24 cellular contexts compared by ENCODE assay signal in the genomic region with DNA sequence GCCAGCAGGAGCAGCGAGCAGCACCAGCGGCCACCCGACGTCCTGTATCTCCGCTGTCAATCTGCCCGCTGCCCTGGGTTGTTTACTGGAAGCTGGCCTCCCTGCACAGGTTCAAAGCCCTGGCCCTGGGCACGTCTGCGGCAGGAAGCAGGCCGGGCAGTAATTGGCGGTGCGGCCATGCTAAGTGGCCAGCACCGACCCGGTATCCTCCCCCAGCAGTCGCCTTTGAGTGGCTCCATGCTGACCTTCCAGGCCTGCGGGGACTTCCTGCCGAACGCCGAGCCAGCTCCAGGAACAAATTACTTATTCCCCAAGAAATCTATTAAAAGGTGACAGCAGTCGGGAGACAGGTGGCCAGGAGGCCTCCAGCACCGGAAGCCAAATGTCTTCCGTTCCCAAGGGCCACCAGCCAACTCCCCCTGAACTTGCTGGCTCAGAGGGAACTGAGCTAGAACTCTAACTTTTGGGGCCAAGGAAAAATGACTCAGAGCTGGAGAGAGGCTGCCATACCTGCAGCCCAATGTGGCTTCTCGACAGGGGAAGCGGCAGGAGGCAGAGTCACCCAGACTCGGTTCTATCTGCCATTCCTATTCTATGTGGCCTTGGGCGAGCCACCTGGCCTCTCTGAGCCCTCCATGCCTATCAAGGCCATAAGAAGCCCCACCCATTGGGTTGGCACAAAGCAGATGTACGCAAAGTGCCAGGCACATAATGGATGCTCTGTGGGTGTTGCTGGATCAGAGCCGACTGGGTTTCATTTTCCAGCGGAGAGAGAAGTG. TPM values are rescaled to one million over a fixed set of nuclear protein-coding genes. Genes with fewer than 3 reads are reported as not detected.
A peak's percentile ranks its signal among the peaks of the same experiment; 100 is the strongest.
DNase-seq lines count a peak whose midpoint lies in the region; ATAC-seq and TF ChIP-seq lines count a peak whose summit lies in the region.
"Had no signal": no experiment of that assay in that cellular context is flagged by ENCODE, and none has a peak within 500 bp of the region (broad histone marks: within the 10 kb centered on the region; RNA-seq: fewer than 3 reads in every experiment).

No MANE protein-coding gene starts in this region.

- H3K23ac ChIP-seq in IMR-90 (ENCODE audit: low read depth, low read length): no peak overlapping the region

- no peak overlapping the region for H3K27ac ChIP-seq in IMR-90 (ENCODE audit: insufficient read depth, low read length)
- no peak overlapping the region for H3K27ac ChIP-seq in ovary
- H3K27ac ChIP-seq: Peyer's patch, SK-N-MC had no signal

- no peak overlapping the region for H2BK120ac ChIP-seq in IMR-90 (ENCODE audit: low read depth, low read length)

- H3K9ac ChIP-seq in IMR-90 (ENCODE audit: low read depth, low read length): no peak overlapping the region

- H3K9me1 ChIP-seq in IMR-90 (ENCODE audit: insufficient read depth, low read length): no peaks in the 10 kb centered on the region

- no peak overlapping the region for H3K18ac ChIP-seq in IMR-90 (ENCODE audit: low read depth, low read length)

- no peak overlapping the region for H4K91ac ChIP-seq in IMR-90 (ENCODE audit: insufficient read depth, low read depth, low read length)

- no peak overlapping the region for H2BK20ac ChIP-seq in IMR-90 (ENCODE audit: low read depth, low read length)

- H4K20me1 ChIP-seq in IMR-90 (ENCODE audit: insufficient read depth, low read length): no peaks in the 10 kb centered on the region

- no peak for TF ChIP-seq RAD21 in IMR-90 (IDR thresholded peaks at IDR 0.05; ENCODE audit: low read length)

- no peak overlapping the region for H3K14ac ChIP-seq in IMR-90 (replicated peaks; ENCODE audit: low read depth, low read length)

- H4K8ac ChIP-seq in IMR-90 (ENCODE audit: low read depth in 2 of 2, low read length in 2 of 2): no peak overlapping the region

- no peak for TF ChIP-seq POLR2A in IMR-90 (IDR thresholded peaks at IDR 0.05; ENCODE audit: low read depth, low read length)
- no peak for TF ChIP-seq POLR2A in ovary (IDR thresholded peaks at IDR 0.05)

- H3K4me2 ChIP-seq in IMR-90 (ENCODE audit: low read depth, low read length): no peak overlapping the region

- intact Hi-C loops in IMR-90 (cut with micrococcal nuclease) (no loop called here), ovary (cut with DNase I) (no loop called here)

- DNase-seq in IMR-90 (no peak), NCI-H2107 treated with DMSO at 0.1 percent for 48 hours (lab: John Stamatoyannopoulos, UW; ENCODE audit: unreplicated experiment) (peak; percentile 63), cerebellar cortex (ENCODE audit: low spot score) (peak; percentile 91), pons (ENCODE audit: low spot score) (peak; percentile 37), ovary (no peak), omental fat pad (ENCODE audit: low spot score) (no peak), NAMALWA (ENCODE audit: low spot score) (no peak)
- DNase-seq: activated B cell treated with CpG ODN at 0.5 μM for 24 hours; activated CD8-positive, alpha-beta T cell treated with anti-CD3 and anti-CD28 coated beads for 36 hours; activated naive CD4-positive, alpha-beta T cell treated with anti-CD3 and anti-CD28 coated beads, Interleukin-2, amount 50 U/mL, for 16 hours; activated T-cell treated with anti-CD3 and anti-CD28 coated beads, Interleukin-2, amount 50 U/mL, for 72 hours; CD8-positive, alpha-beta T cell; effector memory CD8-positive, alpha-beta T cell; NCI-H1694 treated with DMSO at 0.1 percent for 48 hours; NCI-H82; right cardiac atrium; stimulated activated naive CD4-positive, alpha-beta T cell; T-helper 9 cell had no signal

- POLR2A ChIA-PET in IMR-90 (lab: Charles Lee; ENCODE audit: unreplicated experiment): no interaction called here

- no peak for TF ChIP-seq EP300 in ovary (IDR thresholded peaks at IDR 0.05)

- no peak overlapping the region for H4K5ac ChIP-seq in IMR-90 (ENCODE audit: low read depth, low read length)

- H2BK5ac ChIP-seq in IMR-90 (ENCODE audit: low read depth, low read length, poor library complexity, severe bottlenecking): no peak overlapping the region

- 68% methylated on average over 10 of the region's 28 CpGs; no CpG with 5 or more reads in 1 of the 2 experiments for WGBS in IMR-90 (ENCODE audit: extremely low coverage in 2 of 2, insufficient read length in 1 of 2), 2 experiments
- WGBS in ovary, 3 donors: 69 to 74% (median 74%) methylated on average over 28 of the region's 28 CpGs

- H2AFZ ChIP-seq in IMR-90 (replicated peaks; ENCODE audit: low read length, poor library complexity): peak overlapping the region; percentile 51

- H3K4me1 ChIP-seq in IMR-90 (ENCODE audit: control insufficient read depth, insufficient read depth, low read length) (no peaks in the 10 kb centered on the region), ovary (ENCODE audit: insufficient read depth) (no peaks in the 10 kb centered on the region)
- H3K4me1 ChIP-seq: Peyer's patch had no signal

- peaks cover 31% of the 10 kb centered on the region for H3K27me3 ChIP-seq in IMR-90 (ENCODE audit: control insufficient read depth, insufficient read depth, low read length)
- H3K27me3 ChIP-seq in ovary: no peaks in the 10 kb centered on the region
- H3K27me3 ChIP-seq: Peyer's patch had no signal

- in situ Hi-C loops in IMR-90 (cut with MboI; ENCODE audit: low sequenced_read_pairs): no loop called here

- H3K4me3 ChIP-seq in IMR-90 (ENCODE audit: insufficient read depth, low read depth, low read length): no peak overlapping the region
- H3K4me3 ChIP-seq in ovary: no peak overlapping the region
- H3K4me3 ChIP-seq: Peyer's patch, SK-N-MC had no signal

- H3K36me3 ChIP-seq in IMR-90 (ENCODE audit: control insufficient read depth, insufficient read depth, low read length) (no peaks in the 10 kb centered on the region), ovary (no peaks in the 10 kb centered on the region)
- H3K36me3 ChIP-seq: Peyer's patch had no signal

- H2BK15ac ChIP-seq in IMR-90 (ENCODE audit: low read depth, low read length): no peak overlapping the region

- H3K79me1 ChIP-seq in IMR-90 (ENCODE audit: low read depth in 1 of 2, low read length in 2 of 2): no peaks in the 10 kb centered on the region

- dilution Hi-C loops in IMR-90 (cut with HindIII; ENCODE audit: low sequenced_read_pairs, unreplicated experiment): no loop called here

- no peaks in the 10 kb centered on the region for H3K9me3 ChIP-seq in IMR-90 (ENCODE audit: control insufficient read depth, insufficient read depth, low read length)
- no peaks in the 10 kb centered on the region for H3K9me3 ChIP-seq in ovary
- H3K9me3 ChIP-seq: Peyer's patch had no signal

- no TSS peak for BruUV-seq in IMR-90 (replicated peaks; lab: Mats Ljungman, UMichigan)

- H3K56ac ChIP-seq in IMR-90 (ENCODE audit: extremely low read depth, insufficient read depth, low read length): no peak overlapping the region

- no peak overlapping the region for H2AK5ac ChIP-seq in IMR-90 (ENCODE audit: low read depth, low read length)

- ATAC-seq in IMR-90 (ENCODE audit: low read depth): no peak
- no peak for ATAC-seq in HG02763 (IDR thresholded peaks at IDR 0.05; ENCODE audit: unreplicated experiment)
- no peak for ATAC-seq in omental fat pad (ENCODE audit: low FRiP score)
- ATAC-seq: activated CD8-positive, alpha-beta T cell treated with anti-CD3 and anti-CD28 coated beads for 36 hours; activated T-cell treated with anti-CD3 and anti-CD28 coated beads, Interleukin-2, amount 50 U/mL, for 72 hours; CD8-positive, alpha-beta T cell; effector memory CD8-positive, alpha-beta T cell had no signal

- H2AK9ac ChIP-seq in IMR-90 (replicated peaks; ENCODE audit: low read depth, low read length, poor library complexity): no peak overlapping the region

- no peak overlapping the region for H3K4ac ChIP-seq in IMR-90 (ENCODE audit: low read depth, low read length)

- CTCF ChIA-PET in IMR-90 (lab: Yijun Ruan, JAX): no interaction called here

- TF ChIP-seq CTCF in IMR-90 (conservative IDR thresholded peaks at IDR 0.05; ENCODE audit: low read depth, low read length): no peak
- TF ChIP-seq CTCF in ovary (IDR thresholded peaks at IDR 0.05): no peak
- no peak for TF ChIP-seq CTCF in omental fat pad (IDR thresholded peaks at IDR 0.05)

TF ChIP-seq in IMR-90, 13 proteins besides CTCF, POLR2A, EP300 and RAD21:
- no peak for TF ChIP-seq MXI1 (IDR thresholded peaks at IDR 0.05; ENCODE audit: borderline replicate concordance, low read depth, low read length)

RNA-seq across cellular contexts. Expression of gene PSMB7, which starts 13.7 kb away (rescaled TPM):
- total RNA-seq in IMR-90 (2012; rRNA removed): 369 and 430 TPM in 2 replicates
- 318 and 340 TPM in 2 replicates for polyA plus RNA-seq in IMR-90 (2012; rRNA removed)
- polyA plus RNA-seq in IMR-90 (2012; cell fraction: cytosol; rRNA removed): 154 and 232 TPM in 2 replicates
- polyA plus RNA-seq in IMR-90 (2012; cell fraction: nucleus; rRNA removed; ENCODE audit: low replicate concordance): 50.0 and 129 TPM in 2 replicates
- 100 to 1,000 TPM in 1 of 7 donors, 10 to 100 TPM in 6; 88.0 to 102 (median 92.7) TPM for total RNA-seq in ovary
- polyA plus RNA-seq in ovary: 100 to 1,000 TPM; 153 to 211 TPM
- total RNA-seq in omental fat pad: 100 to 1,000 TPM; 172 to 200 (median 187) TPM

RNA-seq across cellular contexts. Expression of gene ADGRD2, which starts 21.3 kb away (rescaled TPM):
- total RNA-seq in IMR-90 (2012; rRNA removed): not detected in 2 replicates
- not detected in 2 replicates for polyA plus RNA-seq in IMR-90 (2012; rRNA removed)
- not detected in 2 replicates for polyA plus RNA-seq in IMR-90 (2012; cell fraction: cytosol; rRNA removed)
- not detected in 2 replicates for polyA plus RNA-seq in IMR-90 (2012; cell fraction: nucleus; rRNA removed; ENCODE audit: low replicate concordance)
- not detected for total RNA-seq in ovary
- polyA plus RNA-seq in ovary: not detected
- not detected for total RNA-seq in omental fat pad
- total RNA-seq: activated B cell treated with CpG ODN at 0.5 μM for 24 hours; activated CD8-positive, alpha-beta T cell treated with anti-CD3 and anti-CD28 coated beads for 36 hours; activated T-cell treated with anti-CD3 and anti-CD28 coated beads, Interleukin-2, amount 50 U/mL, for 72 hours; astrocyte; CD8-positive, alpha-beta T cell; chondrocyte; mucosa of gallbladder; Peyer's patch had no signal

Comparison
In these comparisons a context has a peak if more than half of its experiments do, and no peak if none do; other contexts are left out.
1. DNase-seq: peak in NCI-H2107 treated with DMSO at 0.1 percent for 48 hours (single experiment), cerebellar cortex (single experiment) and pons (single experiment); none in IMR-90 (single experiment), ovary (0 of 5), omental fat pad (single experiment) and NAMALWA (single experiment).